In genomic region chr12:78194448-78194847, GRCh38 we compare ENCODE assay signal across 18 cellular contexts.
DNase-seq lines count a peak whose midpoint lies in the region; ATAC-seq, FAIRE-seq and TF ChIP-seq lines count a peak whose summit lies in the region.
"Had no signal": no experiment of that assay in that cellular context is flagged by ENCODE, and none has a peak within 500 bp of the region (broad histone marks: within the 10 kb centered on the region; RNA-seq: fewer than 3 reads in every experiment).

No MANE protein-coding gene starts in this region.

- H3K36me3 Mint-ChIP-seq in activated CD4-positive, alpha-beta memory T cell treated with anti-CD3 and anti-CD28 coated beads for 36 hours, result no peaks in the 10 kb centered on the region
- H3K36me3 Mint-ChIP-seq: memory B cell had no signal

- H3K27me3 Mint-ChIP-seq in activated CD4-positive, alpha-beta memory T cell treated with anti-CD3 and anti-CD28 coated beads for 36 hours, result no peaks in the 10 kb centered on the region
- H3K27me3 Mint-ChIP-seq: effector memory CD8-positive, alpha-beta T cell; memory B cell; T-helper 17 cell had no signal

- peak; percentile 47 for DNase-seq in A172 (ENCODE audit: low spot score)
- no peak for DNase-seq in H54 (ENCODE audit: insufficient read length, low spot score)
- DNase-seq in astrocyte of the cerebellum (ENCODE audit: low read depth), result peak; percentile 94
- DNase-seq in fibroblast of villous mesenchyme (ENCODE audit: low read depth), result peak; percentile 88
- DNase-seq in putamen (ENCODE audit: low spot score), result no peak
- DNase-seq in NCI-H1417 (lab: John Stamatoyannopoulos, UW), result no peak
- DNase-seq in activated CD4-positive, alpha-beta memory T cell treated with anti-CD3 and anti-CD28 coated beads for 36 hours, result no peak
- DNase-seq: ACHN; activated CD4-positive, alpha-beta T cell treated with anti-CD3 and anti-CD28 coated beads for 4 hours; activated T-cell treated with anti-CD3 and anti-CD28 coated beads, Interleukin-2, amount 50 U/mL, for 72 hours; anterior cingulate cortex; effector memory CD8-positive, alpha-beta T cell; NCI-H2171; ovary; stimulated activated CD4-positive, alpha-beta T cell treated with anti-CD3 and anti-CD28 coated beads, Interleukin-15, amount 100 ng/mL, for 24 hours; T-helper 17 cell had no signal

- H3K4me3 Mint-ChIP-seq in activated CD4-positive, alpha-beta memory T cell treated with anti-CD3 and anti-CD28 coated beads for 36 hours, result no peak overlapping the region
- H3K4me3 Mint-ChIP-seq: activated T-cell treated with anti-CD3 and anti-CD28 coated beads, Interleukin-2, amount 50 U/mL, for 72 hours; effector memory CD8-positive, alpha-beta T cell; memory B cell; T-helper 17 cell had no signal

- in situ Hi-C loops in astrocyte of the cerebellum (cut with HindIII; ENCODE audit: low sequenced_read_pairs), result no loop called here

- intact Hi-C loops in activated CD4-positive, alpha-beta memory T cell treated with anti-CD3 and anti-CD28 coated beads for 36 hours (cut with micrococcal nuclease), result no loop called here

- no peaks in the 10 kb centered on the region for H3K4me1 Mint-ChIP-seq in activated CD4-positive, alpha-beta memory T cell treated with anti-CD3 and anti-CD28 coated beads for 36 hours (ENCODE audit: low read depth)
- H3K4me1 Mint-ChIP-seq: memory B cell, T-helper 17 cell had no signal

- no peak for TF ChIP-seq POLR2A in H54 (IDR thresholded peaks at IDR 0.05; ENCODE audit: low read depth, low read length)

- POLR2A ChIA-PET in activated CD4-positive, alpha-beta memory T cell treated with anti-CD3 and anti-CD28 coated beads for 36 hours (lab: Charles Lee), result no interaction called here

- H3K27ac Mint-ChIP-seq in activated CD4-positive, alpha-beta memory T cell treated with anti-CD3 and anti-CD28 coated beads for 36 hours, result no peak overlapping the region
- H3K27ac Mint-ChIP-seq: activated T-cell treated with anti-CD3 and anti-CD28 coated beads, Interleukin-2, amount 50 U/mL, for 72 hours; effector memory CD8-positive, alpha-beta T cell; memory B cell; T-helper 17 cell had no signal

- TF ChIP-seq CTCF in astrocyte of the cerebellum (IDR thresholded peaks at IDR 0.05; ENCODE audit: low read depth, low read length, missing control alignments) (no peak), fibroblast of villous mesenchyme (IDR thresholded peaks at IDR 0.05; ENCODE audit: insufficient read depth, low read depth, low read length) (no peak)

- FAIRE-seq in H54 (lab: Jason Lieb, UNC), result peak; percentile 98

- H3K9me3 Mint-ChIP-seq in activated CD4-positive, alpha-beta memory T cell treated with anti-CD3 and anti-CD28 coated beads for 36 hours, result peaks cover 23% of the 10 kb centered on the region
- H3K9me3 Mint-ChIP-seq: memory B cell had no signal

- no peak for ATAC-seq in GM18519 (IDR thresholded peaks at IDR 0.05; ENCODE audit: low FRiP score, unreplicated experiment)
- ATAC-seq: activated T-cell treated with anti-CD3 and anti-CD28 coated beads, Interleukin-2, amount 50 U/mL, for 72 hours; effector memory CD8-positive, alpha-beta T cell; T-helper 17 cell had no signal

- CTCF ChIA-PET in activated CD4-positive, alpha-beta memory T cell treated with anti-CD3 and anti-CD28 coated beads for 36 hours (lab: Charles Lee), result no interaction called here

- no peak overlapping the region for H3K4me3 ChIP-seq in astrocyte of the cerebellum (ENCODE audit: low read depth, low read length)
- H3K4me3 ChIP-seq in fibroblast of villous mesenchyme (ENCODE audit: low read depth, low read length), result no peak overlapping the region
- H3K4me3 ChIP-seq: ovary had no signal

Comparison
In these comparisons a context has a peak if more than half of its experiments do, and no peak if none do; other contexts are left out.
1. DNase-seq: peak in A172 (single experiment), astrocyte of the cerebellum (single experiment) and fibroblast of villous mesenchyme (single experiment); none in H54 (single experiment), putamen (single experiment), NCI-H1417 (0 of 3) and activated CD4-positive, alpha-beta memory T cell treated with anti-CD3 and anti-CD28 coated beads for 36 hours (single experiment).